ENCODE assay signal across 21 cellular contexts in the genomic region with DNA sequence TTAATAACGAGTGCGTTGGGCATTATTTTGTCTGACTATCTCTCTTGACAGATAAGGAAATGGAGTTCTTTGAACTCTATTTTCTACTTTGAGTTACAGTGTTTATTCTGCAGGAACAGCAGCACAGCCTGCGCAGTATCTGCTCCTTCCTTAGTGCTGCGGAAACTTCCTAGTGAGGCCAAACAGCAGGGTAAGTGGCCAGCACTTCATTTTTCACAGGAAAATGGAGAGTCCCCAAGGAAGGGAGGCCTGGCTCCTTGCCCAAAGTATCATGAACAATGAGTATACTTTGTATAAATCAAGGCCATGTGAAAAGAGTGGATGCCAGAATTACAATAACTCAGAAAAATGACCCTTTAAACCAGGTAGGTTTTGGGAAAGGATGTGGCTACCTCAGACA.
DNase-seq lines count a peak whose midpoint lies in the region; ATAC-seq and TF ChIP-seq lines count a peak whose summit lies in the region.
"Had no signal": no experiment of that assay in that cellular context is flagged by ENCODE, and none has a peak within 500 bp of the region (broad histone marks: within the 10 kb centered on the region; RNA-seq: fewer than 3 reads in every experiment).

No MANE protein-coding gene starts in this region.

- H3K36me3 ChIP-seq in adrenal gland (replicated peaks in 1 of 2): no peaks in the 10 kb centered on the region
- no peaks in the 10 kb centered on the region for H3K36me3 ChIP-seq in sigmoid colon
- H3K36me3 ChIP-seq in vagina: no peaks in the 10 kb centered on the region

- H3K27me3 ChIP-seq in adrenal gland: no peaks in the 10 kb centered on the region
- no peaks in the 10 kb centered on the region for H3K27me3 ChIP-seq in sigmoid colon
- no peaks in the 10 kb centered on the region for H3K27me3 ChIP-seq in vagina
- H3K27me3 ChIP-seq: BLaER1 treated with 17β-estradiol and CSF1 and Interleukin-3, amounts not matched to agents 10 nM and 100 nM had no signal

- DNase-seq in adrenal gland (peak; percentile 46 to 80 (median 72)), fibroblast of gingiva (ENCODE audit: low read depth) (peak; percentile 59), left ventricle myocardium superior (peak; percentile 57), sigmoid colon (peak; percentile 71), vagina (ENCODE audit: extremely low spot score in 2 of 2) (no peak)
- DNase-seq in effector CD4-positive, alpha-beta T cell: no peak
- DNase-seq: activated CD4-positive, alpha-beta T cell treated with anti-CD3 and anti-CD28 coated beads, Interleukin-2, amount 10 ng/mL, durations not matched to agents 7 days and 5 days; activated naive CD4-positive, alpha-beta T cell treated with anti-CD3 and anti-CD28 coated beads, Interleukin-2, amount 10 ng/mL, durations not matched to agents 7 days and 5 days; amygdala; Caco-2; DND-41; foreskin melanocyte; lower lobe of right lung; NCI-H146; NCI-H2171; NCI-H524 treated with DMSO at 0.1 percent for 48 hours had no signal

- no peak for TF ChIP-seq POLR2A in adrenal gland (IDR thresholded peaks at IDR 0.05)
- no peak for TF ChIP-seq POLR2A in sigmoid colon (IDR thresholded peaks at IDR 0.05)
- TF ChIP-seq POLR2A in vagina (IDR thresholded peaks at IDR 0.05): no peak

- peak overlapping the region in 3 of 5 donors; percentile 22 to 51 (median 34) for H3K27ac ChIP-seq in adrenal gland
- H3K27ac ChIP-seq in sigmoid colon: no peak overlapping the region
- no peak overlapping the region for H3K27ac ChIP-seq in vagina
- H3K27ac ChIP-seq: BLaER1 treated with 17β-estradiol and CSF1 and Interleukin-3, amounts not matched to agents 10 nM and 100 nM; KMS-11; lower lobe of right lung had no signal

- ATAC-seq in left ventricle myocardium superior (peak; percentile 74), GM21786 (IDR thresholded peaks at IDR 0.05; ENCODE audit: unreplicated experiment) (no peak)
- ATAC-seq: stimulated activated effector memory CD8-positive, alpha-beta T cell treated with anti-CD3 and anti-CD28 coated beads, Interleukin-12 subunit alpha, Interleukin-12 subunit beta, amount 100 ng/mL, for 72 hours had no signal

- no peak for TF ChIP-seq CTCF in adrenal gland (IDR thresholded peaks at IDR 0.05)
- TF ChIP-seq CTCF in sigmoid colon (IDR thresholded peaks at IDR 0.05): no peak
- no peak for TF ChIP-seq CTCF in vagina (IDR thresholded peaks at IDR 0.05)

- no peak for TF ChIP-seq EP300 in sigmoid colon (IDR thresholded peaks at IDR 0.05)

- H3K4me1 ChIP-seq in adrenal gland (replicated peaks in 1 of 2) (peaks cover 5 to 23% of the 10 kb centered on the region in 2 donors), sigmoid colon (peaks cover 0 to 13% (median 0%) of the 10 kb centered on the region in 4 donors), vagina (no peaks in the 10 kb centered on the region)
- H3K4me1 ChIP-seq: Caco-2 had no signal

- H3K4me3 ChIP-seq in adrenal gland: no peak overlapping the region
- H3K4me3 ChIP-seq in sigmoid colon: no peak overlapping the region
- no peak overlapping the region for H3K4me3 ChIP-seq in vagina
- H3K4me3 ChIP-seq: BLaER1 treated with 17β-estradiol and CSF1 and Interleukin-3, amounts not matched to agents 10 nM and 100 nM; lower lobe of right lung; smooth muscle cell had no signal

- intact Hi-C loops in adrenal gland (cut with DNase I) (no loop called here), left ventricle myocardium superior (cut with micrococcal nuclease) (no loop called here), sigmoid colon (cut with DNase I) (no loop called here), vagina (cut with DNase I) (no loop called here)

- H3K9me3 ChIP-seq in adrenal gland (replicated peaks in 1 of 3) (no peaks in the 10 kb centered on the region), sigmoid colon (no peaks in the 10 kb centered on the region), vagina (no peaks in the 10 kb centered on the region)
- H3K9me3 ChIP-seq: Caco-2, lower lobe of right lung had no signal

- WGBS in adrenal gland, 4 donors: 25 to 37% (median 33%) methylated on average over 4 of the region's 4 CpGs
- 82 to 93% methylated on average over 4 of the region's 4 CpGs for WGBS in sigmoid colon, 2 donors

Comparison
In these comparisons a context has a peak if more than half of its experiments do, and no peak if none do; other contexts are left out.
1. DNase-seq: peak in adrenal gland (7 of 7), fibroblast of gingiva (single experiment), left ventricle myocardium superior (single experiment) and sigmoid colon (single experiment); none in effector CD4-positive, alpha-beta T cell (single experiment) and vagina (0 of 2).
2. H3K27ac ChIP-seq: peak in adrenal gland (3 of 5); none in sigmoid colon (0 of 4) and vagina (single experiment).